ENCODE assay signal across 1 cellular context in genomic region chr14:24241829-24242443, GRCh38.
TF ChIP-seq lines count a peak whose summit lies in the region.

No MANE protein-coding gene starts in this region.

TF ChIP-seq in HepG2, 621 proteins besides CTCF, POLR2A, EP300 and RAD21 (continued from another document and continues in another):
- TF ChIP-seq ZKSCAN5 (CRISPR knock-in tag; IDR thresholded peaks at IDR 0.05) (no peak; the same call in 1 of the 2 replicates), ZNF773 (CRISPR knock-in tag; IDR thresholded peaks at IDR 0.05; ENCODE audit: borderline replicate concordance) (no peak), HIVEP1 (CRISPR knock-in tag; IDR thresholded peaks at IDR 0.05) (no peak), ZNF143 (CRISPR knock-in tag; IDR thresholded peaks at IDR 0.05) (no peak), FOXO1 (CRISPR knock-in tag; IDR thresholded peaks at IDR 0.05) (peak; percentile 45; the same call in 1 of the 2 replicates), ZNF383 (CRISPR knock-in tag; IDR thresholded peaks at IDR 0.05; ENCODE audit: borderline replicate concordance) (no peak; the same call in 1 of the 2 replicates), NFYB (CRISPR knock-in tag; IDR thresholded peaks at IDR 0.05) (no peak), ZMYM3 (CRISPR knock-in tag; IDR thresholded peaks at IDR 0.05) (no peak), MXI1 (IDR thresholded peaks at IDR 0.05; ENCODE audit: borderline replicate concordance, low read depth, low read length) (no peak; the same call in 2 of the 3 replicates), TRIM22 (IDR thresholded peaks at IDR 0.05) (no peak), ERF (CRISPR knock-in tag; IDR thresholded peaks at IDR 0.05) (no peak), ZNF660 (CRISPR knock-in tag; IDR thresholded peaks at IDR 0.05; ENCODE audit: borderline replicate concordance, low read depth) (no peak), NCOA2 (CRISPR knock-in tag; IDR thresholded peaks at IDR 0.05) (no peak), ZHX2 (IDR thresholded peaks at IDR 0.05; ENCODE audit: low read depth) (no peak), ZHX2 (CRISPR knock-in tag; IDR thresholded peaks at IDR 0.05; ENCODE audit: borderline replicate concordance) (no peak), ZNF362 (CRISPR knock-in tag; IDR thresholded peaks at IDR 0.05; ENCODE audit: borderline replicate concordance) (no peak), NCOR1 (IDR thresholded peaks at IDR 0.05; ENCODE audit: borderline replicate concordance, low read length) (no peak), NFYC (CRISPR knock-in tag; IDR thresholded peaks at IDR 0.05) (no peak), AHDC1 (CRISPR knock-in tag; IDR thresholded peaks at IDR 0.05; ENCODE audit: borderline replicate concordance) (no peak), ZNF597 (CRISPR knock-in tag; IDR thresholded peaks at IDR 0.05) (0 out of 2 replicates have a peak, but pooled peaks have one; percentile 18), ZIK1 (CRISPR knock-in tag; IDR thresholded peaks at IDR 0.05; ENCODE audit: borderline replicate concordance, low read depth) (no peak; the same call in 1 of the 2 replicates), RARG (CRISPR knock-in tag; IDR thresholded peaks at IDR 0.05; ENCODE audit: low read depth) (no peak), ARHGAP35 (CRISPR knock-in tag; IDR thresholded peaks at IDR 0.05; ENCODE audit: borderline replicate concordance) (no peak; the same call in 1 of the 2 replicates), ELF4 (CRISPR knock-in tag; IDR thresholded peaks at IDR 0.05; ENCODE audit: borderline replicate concordance) (no peak), CBX2 (IDR thresholded peaks at IDR 0.05; ENCODE audit: low read depth, low read length) (no peak), CBX2 (CRISPR knock-in tag; IDR thresholded peaks at IDR 0.05; ENCODE audit: low read depth) (no peak), ZNF10 (CRISPR knock-in tag; IDR thresholded peaks at IDR 0.05; ENCODE audit: borderline replicate concordance, low read depth) (no peak), PHB2 (IDR thresholded peaks at IDR 0.05; ENCODE audit: partially characterized antibody) (no peak), KLF11 (CRISPR knock-in tag; IDR thresholded peaks at IDR 0.05) (no peak), ZNF18 (CRISPR knock-in tag; IDR thresholded peaks at IDR 0.05; ENCODE audit: insufficient replicate concordance) (no peak), ZNF142 (CRISPR knock-in tag; IDR thresholded peaks at IDR 0.05) (no peak), TBP (CRISPR knock-in tag; IDR thresholded peaks at IDR 0.05) (no peak; the same call in 1 of the 2 replicates), NR2F2 (IDR thresholded peaks at IDR 0.05; ENCODE audit: borderline replicate concordance, low read depth) (no peak)
